Comparison of ENCODE assay signal across 1 cellular context in genomic region chr19:15551183-15552004, GRCh38.
TF ChIP-seq lines count a peak whose summit lies in the region.

No MANE protein-coding gene starts in this region.

TF ChIP-seq in WTC11, 78 proteins besides CTCF, POLR2A, EP300 and RAD21 (continued from another document):
- TF ChIP-seq, protein P1, sequence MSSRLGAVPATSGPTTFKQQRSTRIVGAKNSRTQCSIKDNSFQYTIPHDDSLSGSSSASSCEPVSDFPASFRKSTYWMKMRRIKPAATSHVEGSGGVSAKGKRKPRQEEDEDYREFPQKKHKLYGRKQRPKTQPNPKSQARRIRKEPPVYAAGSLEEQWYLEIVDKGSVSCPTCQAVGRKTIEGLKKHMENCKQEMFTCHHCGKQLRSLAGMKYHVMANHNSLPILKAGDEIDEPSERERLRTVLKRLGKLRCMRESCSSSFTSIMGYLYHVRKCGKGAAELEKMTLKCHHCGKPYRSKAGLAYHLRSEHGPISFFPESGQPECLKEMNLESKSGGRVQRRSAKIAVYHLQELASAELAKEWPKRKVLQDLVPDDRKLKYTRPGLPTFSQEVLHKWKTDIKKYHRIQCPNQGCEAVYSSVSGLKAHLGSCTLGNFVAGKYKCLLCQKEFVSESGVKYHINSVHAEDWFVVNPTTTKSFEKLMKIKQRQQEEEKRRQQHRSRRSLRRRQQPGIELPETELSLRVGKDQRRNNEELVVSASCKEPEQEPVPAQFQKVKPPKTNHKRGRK (CRISPR knock-in tag; IDR thresholded peaks at IDR 0.05; ENCODE audit: borderline replicate concordance), result no peak
- TF ChIP-seq, protein P2, sequence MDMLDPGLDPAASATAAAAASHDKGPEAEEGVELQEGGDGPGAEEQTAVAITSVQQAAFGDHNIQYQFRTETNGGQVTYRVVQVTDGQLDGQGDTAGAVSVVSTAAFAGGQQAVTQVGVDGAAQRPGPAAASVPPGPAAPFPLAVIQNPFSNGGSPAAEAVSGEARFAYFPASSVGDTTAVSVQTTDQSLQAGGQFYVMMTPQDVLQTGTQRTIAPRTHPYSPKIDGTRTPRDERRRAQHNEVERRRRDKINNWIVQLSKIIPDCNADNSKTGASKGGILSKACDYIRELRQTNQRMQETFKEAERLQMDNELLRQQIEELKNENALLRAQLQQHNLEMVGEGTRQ (CRISPR knock-in tag; IDR thresholded peaks at IDR 0.05), result no peak
- TF ChIP-seq HMGA2 (CRISPR knock-in tag; IDR thresholded peaks at IDR 0.05) (no peak), TCF7 (CRISPR knock-in tag; IDR thresholded peaks at IDR 0.05; ENCODE audit: low read depth) (no peak), CBFB (CRISPR knock-in tag; IDR thresholded peaks at IDR 0.05; ENCODE audit: low read depth) (no peak), FOXP1 (CRISPR knock-in tag; IDR thresholded peaks at IDR 0.05; ENCODE audit: borderline replicate concordance) (no peak)
- TF ChIP-seq, protein P3, sequence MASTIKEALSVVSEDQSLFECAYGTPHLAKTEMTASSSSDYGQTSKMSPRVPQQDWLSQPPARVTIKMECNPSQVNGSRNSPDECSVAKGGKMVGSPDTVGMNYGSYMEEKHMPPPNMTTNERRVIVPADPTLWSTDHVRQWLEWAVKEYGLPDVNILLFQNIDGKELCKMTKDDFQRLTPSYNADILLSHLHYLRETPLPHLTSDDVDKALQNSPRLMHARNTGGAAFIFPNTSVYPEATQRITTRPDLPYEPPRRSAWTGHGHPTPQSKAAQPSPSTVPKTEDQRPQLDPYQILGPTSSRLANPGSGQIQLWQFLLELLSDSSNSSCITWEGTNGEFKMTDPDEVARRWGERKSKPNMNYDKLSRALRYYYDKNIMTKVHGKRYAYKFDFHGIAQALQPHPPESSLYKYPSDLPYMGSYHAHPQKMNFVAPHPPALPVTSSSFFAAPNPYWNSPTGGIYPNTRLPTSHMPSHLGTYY (CRISPR knock-in tag; IDR thresholded peaks at IDR 0.05), result no peak
TF ChIP-seq in WTC11: peak in this region for 0.
